ENCODE assay signal across 19 cellular contexts in genomic region chr3:101870138-101870537, GRCh38.
"Had no signal": no experiment of that assay in that cellular context is flagged by ENCODE, and none has a peak within 500 bp of the region (broad histone marks: within the 10 kb centered on the region; RNA-seq: fewer than 3 reads in every experiment).

No MANE protein-coding gene starts in this region.

- H3K27me3 Mint-ChIP-seq: activated B cell treated with CpG ODN at 0.5 μM for 24 hours; activated CD4-positive, alpha-beta T cell treated with anti-CD3 and anti-CD28 coated beads for 36 hours; activated naive CD8-positive, alpha-beta T cell treated with anti-CD3 and anti-CD28 coated beads for 36 hours; central memory CD8-positive, alpha-beta T cell; stimulated activated naive CD8-positive, alpha-beta T cell treated with anti-CD3 and anti-CD28 coated beads, Interleukin-15, amount 100 ng/mL, for 72 hours had no signal

- H3K36me3 ChIP-seq: breast epithelium, gastrocnemius medialis, pancreas, tibial artery had no signal

- H3K27ac ChIP-seq: breast epithelium, gastrocnemius medialis, pancreas, tibial artery had no signal

- H3K4me3 ChIP-seq: breast epithelium, gastrocnemius medialis, pancreas, tibial artery had no signal

- H3K36me3 Mint-ChIP-seq: activated naive CD8-positive, alpha-beta T cell treated with anti-CD3 and anti-CD28 coated beads for 36 hours had no signal

- H3K27me3 ChIP-seq: breast epithelium, gastrocnemius medialis, pancreas, tibial artery had no signal

- H3K4me1 ChIP-seq: breast epithelium, gastrocnemius medialis had no signal

- H3K4me1 Mint-ChIP-seq: activated CD4-positive, alpha-beta T cell treated with anti-CD3 and anti-CD28 coated beads for 36 hours; activated naive CD8-positive, alpha-beta T cell treated with anti-CD3 and anti-CD28 coated beads for 36 hours; central memory CD8-positive, alpha-beta T cell; stimulated activated naive CD8-positive, alpha-beta T cell treated with anti-CD3 and anti-CD28 coated beads, Interleukin-15, amount 100 ng/mL, for 72 hours had no signal

- H3K4me3 Mint-ChIP-seq: activated B cell treated with CpG ODN at 0.5 μM for 24 hours; activated CD4-positive, alpha-beta T cell treated with anti-CD3 and anti-CD28 coated beads for 36 hours; activated naive CD8-positive, alpha-beta T cell treated with anti-CD3 and anti-CD28 coated beads for 36 hours; central memory CD8-positive, alpha-beta T cell; nephron; stimulated activated naive CD8-positive, alpha-beta T cell treated with anti-CD3 and anti-CD28 coated beads, Interleukin-15, amount 100 ng/mL, for 72 hours had no signal

- H3K9me3 Mint-ChIP-seq: central memory CD8-positive, alpha-beta T cell had no signal

- DNase-seq: activated B cell treated with CpG ODN at 0.5 μM for 24 hours; activated CD4-positive, alpha-beta T cell treated with anti-CD3 and anti-CD28 coated beads for 36 hours; activated CD4-positive, alpha-beta T cell treated with anti-CD3 and anti-CD28 coated beads, Interleukin-2, amount 50 U/mL, for 4 hours; activated naive CD4-positive, alpha-beta T cell treated with Interleukin-2 at 50 U/mL for 16 hours; activated naive CD8-positive, alpha-beta T cell treated with anti-CD3 and anti-CD28 coated beads for 36 hours; activated T-cell treated with anti-CD3 and anti-CD28 coated beads, Interleukin-2, amount 50 U/mL, for 48 hours; amniotic stem cell; erythroblast; gastrocnemius medialis; hippocampal formation; pancreas; right cardiac atrium; stimulated activated CD4-positive, alpha-beta T cell treated with anti-CD3 and anti-CD28 coated beads, Interleukin-1b, Interleukin-23, amount 100 ng/mL, for 48 hours; stimulated activated naive CD8-positive, alpha-beta T cell treated with anti-CD3 and anti-CD28 coated beads, Interleukin-15, amount 100 ng/mL, for 72 hours; T1000; tibial artery had no signal

- H3K9me3 ChIP-seq: breast epithelium, gastrocnemius medialis, pancreas, tibial artery had no signal

- H3K27ac Mint-ChIP-seq: activated B cell treated with CpG ODN at 0.5 μM for 24 hours; activated CD4-positive, alpha-beta T cell treated with anti-CD3 and anti-CD28 coated beads for 36 hours; activated naive CD8-positive, alpha-beta T cell treated with anti-CD3 and anti-CD28 coated beads for 36 hours; nephron; stimulated activated naive CD8-positive, alpha-beta T cell treated with anti-CD3 and anti-CD28 coated beads, Interleukin-15, amount 100 ng/mL, for 72 hours had no signal
